Comparison of ENCODE assay signal across 30 cellular contexts in genomic region chr18:36905560-36905959, GRCh38.
"Had no signal": no experiment of that assay in that cellular context is flagged by ENCODE, and none has a peak within 500 bp of the region (broad histone marks: within the 10 kb centered on the region; RNA-seq: fewer than 3 reads in every experiment).

No MANE protein-coding gene starts in this region.

- FAIRE-seq: TTC549 had no signal

- ATAC-seq: activated CD4-positive, alpha-beta T cell treated with anti-CD3 and anti-CD28 coated beads for 36 hours; activated CD4-positive, CD25-positive, alpha-beta regulatory T cell treated with anti-CD3 and anti-CD28 coated beads, Interleukin-2, amount 50 U/mL, for 24 hours; activated CD8-positive, alpha-beta T cell treated with anti-CD3 and anti-CD28 coated beads, Interleukin-2, amount 10 ng/mL, durations not matched to agents 7 days and 5 days; Panc1 had no signal

- H3K4me3 Mint-ChIP-seq: activated CD4-positive, alpha-beta T cell treated with anti-CD3 and anti-CD28 coated beads for 36 hours; activated CD4-positive, alpha-beta T cell treated with anti-CD3 and anti-CD28 coated beads, Interleukin-2, amount 10 ng/mL, durations not matched to agents 7 days and 5 days; activated CD8-positive, alpha-beta T cell treated with anti-CD3 and anti-CD28 coated beads, Interleukin-2, amount 10 ng/mL, durations not matched to agents 7 days and 5 days; activated naive CD4-positive, alpha-beta T cell treated with anti-CD3 and anti-CD28 coated beads, Interleukin-2, amount 50 U/mL, for 24 hours; activated naive CD8-positive, alpha-beta T cell treated with anti-CD3 and anti-CD28 coated beads, Interleukin-2, amount 10 ng/mL, durations not matched to agents 7 days and 5 days; activated T-cell treated with anti-CD3 and anti-CD28 coated beads, Interleukin-2, amount 50 U/mL, for 24 hours; central memory CD8-positive, alpha-beta T cell; T-helper 1 cell treated with Interleukin-12 subunit alpha and Interleukin-12 subunit beta and Interleukin-4 antibody, amounts not matched to agents 30 μg/mL and 1 μg/mL, for 36 hours; T-helper 2 cell treated with Interferon-gamma antibody and Interleukin-4, amounts not matched to agents 5 μg/mL and 100 μg/mL, for 36 hours had no signal

- H3K27me3 Mint-ChIP-seq: activated CD4-positive, alpha-beta T cell treated with anti-CD3 and anti-CD28 coated beads for 36 hours; activated CD4-positive, alpha-beta T cell treated with anti-CD3 and anti-CD28 coated beads, Interleukin-2, amount 10 ng/mL, durations not matched to agents 7 days and 5 days; activated naive CD4-positive, alpha-beta T cell treated with anti-CD3 and anti-CD28 coated beads, Interleukin-2, amount 50 U/mL, for 24 hours; activated naive CD8-positive, alpha-beta T cell treated with anti-CD3 and anti-CD28 coated beads, Interleukin-2, amount 10 ng/mL, durations not matched to agents 7 days and 5 days; activated T-cell treated with anti-CD3 and anti-CD28 coated beads, Interleukin-2, amount 50 U/mL, for 24 hours; central memory CD8-positive, alpha-beta T cell had no signal

- H3K9me3 Mint-ChIP-seq: activated CD4-positive, alpha-beta T cell treated with anti-CD3 and anti-CD28 coated beads, Interleukin-2, amount 10 ng/mL, durations not matched to agents 7 days and 5 days; activated naive CD4-positive, alpha-beta T cell treated with anti-CD3 and anti-CD28 coated beads, Interleukin-2, amount 50 U/mL, for 24 hours; activated T-cell treated with anti-CD3 and anti-CD28 coated beads, Interleukin-2, amount 50 U/mL, for 24 hours; activated T-helper 2 cell treated with anti-CD3 and anti-CD28 coated beads, Interferon-gamma antibody, Interleukin-2, Interleukin-4, amounts not matched to agents 10 μg/mL and 5 μg/mL and 100 μg/mL, durations not matched to agents 14 hours and 24 hours and 36 hours; central memory CD8-positive, alpha-beta T cell; T-helper 1 cell treated with Interleukin-12 subunit alpha and Interleukin-12 subunit beta and Interleukin-4 antibody, amounts not matched to agents 30 μg/mL and 1 μg/mL, for 36 hours had no signal

- H3K4me1 Mint-ChIP-seq: activated CD4-positive, alpha-beta T cell treated with anti-CD3 and anti-CD28 coated beads for 36 hours; activated CD4-positive, alpha-beta T cell treated with anti-CD3 and anti-CD28 coated beads, Interleukin-2, amount 10 ng/mL, durations not matched to agents 7 days and 5 days; activated naive CD4-positive, alpha-beta T cell treated with anti-CD3 and anti-CD28 coated beads, Interleukin-2, amount 50 U/mL, for 24 hours; central memory CD8-positive, alpha-beta T cell had no signal

- DNase-seq: activated CD4-positive, alpha-beta T cell treated with anti-CD3 and anti-CD28 coated beads for 36 hours; activated CD4-positive, alpha-beta T cell treated with anti-CD3 and anti-CD28 coated beads, Interleukin-2, amount 10 ng/mL, durations not matched to agents 7 days and 5 days; activated CD4-positive, alpha-beta T cell treated with anti-CD3 and anti-CD28 coated beads, Interleukin-2, amount 50 U/mL, for 48 hours; activated CD8-positive, alpha-beta T cell treated with anti-CD3 and anti-CD28 coated beads, Interleukin-2, amount 10 ng/mL, durations not matched to agents 7 days and 5 days; activated gamma-delta T cell; activated naive CD4-positive, alpha-beta T cell treated with Interleukin-2 at 50 U/mL for 16 hours; activated naive CD8-positive, alpha-beta T cell treated with anti-CD3 and anti-CD28 coated beads, Interleukin-2, amount 10 ng/mL, durations not matched to agents 7 days and 5 days; activated T-cell treated with anti-CD3 and anti-CD28 coated beads, Interleukin-2, amount 50 U/mL, for 24 hours; amygdala; MM.1S; MV-4-11; NCI-H1092; NCI-H1436 treated with DMSO at 0.1 percent for 48 hours; NCI-H1694 treated with DMSO at 0.1 percent for 48 hours; NCI-H2029; NCI-H2171 treated with DMSO at 0.1 percent for 48 hours; NCI-H2227 treated with DMSO at 0.1 percent for 48 hours; NCI-H526 treated with DMSO at 0.1 percent for 48 hours; NCI-H774; SHP77; SJCRH30; SK-N-SH had no signal

- H3K27ac Mint-ChIP-seq: activated CD4-positive, alpha-beta T cell treated with anti-CD3 and anti-CD28 coated beads for 36 hours; activated CD4-positive, alpha-beta T cell treated with anti-CD3 and anti-CD28 coated beads, Interleukin-2, amount 10 ng/mL, durations not matched to agents 7 days and 5 days; activated CD8-positive, alpha-beta T cell treated with anti-CD3 and anti-CD28 coated beads, Interleukin-2, amount 10 ng/mL, durations not matched to agents 7 days and 5 days; activated naive CD4-positive, alpha-beta T cell treated with anti-CD3 and anti-CD28 coated beads, Interleukin-2, amount 50 U/mL, for 24 hours; activated naive CD8-positive, alpha-beta T cell treated with anti-CD3 and anti-CD28 coated beads, Interleukin-2, amount 10 ng/mL, durations not matched to agents 7 days and 5 days; activated T-cell treated with anti-CD3 and anti-CD28 coated beads, Interleukin-2, amount 50 U/mL, for 24 hours; activated T-helper 2 cell treated with anti-CD3 and anti-CD28 coated beads, Interferon-gamma antibody, Interleukin-2, Interleukin-4, amounts not matched to agents 10 μg/mL and 5 μg/mL and 100 μg/mL, durations not matched to agents 14 hours and 24 hours and 36 hours; T-helper 1 cell treated with Interleukin-12 subunit alpha and Interleukin-12 subunit beta and Interleukin-4 antibody, amounts not matched to agents 30 μg/mL and 1 μg/mL, for 36 hours; T-helper 2 cell treated with Interferon-gamma antibody and Interleukin-4, amounts not matched to agents 5 μg/mL and 100 μg/mL, for 36 hours had no signal
